ENCODE assay signal across 9 cellular contexts in genomic region chr15:52076889-52077781, GRCh38. TPM values are rescaled to one million over a fixed set of nuclear protein-coding genes. Genes with fewer than 3 reads are reported as not detected.
DNase-seq lines count a peak whose midpoint lies in the region; ATAC-seq and TF ChIP-seq lines count a peak whose summit lies in the region.
"Had no signal": no experiment of that assay in that cellular context is flagged by ENCODE, and none has a peak within 500 bp of the region (broad histone marks: within the 10 kb centered on the region; RNA-seq: fewer than 3 reads in every experiment).

No MANE protein-coding gene starts in this region.

- H4K8ac ChIP-seq in mesendoderm (ENCODE audit: low read depth, low read length): no peak overlapping the region

- H3K27me3 ChIP-seq in mesendoderm (ENCODE audit: insufficient read depth, low read length, poor library complexity) (no peaks in the 10 kb centered on the region), sigmoid colon (no peaks in the 10 kb centered on the region)

- H3K27ac Mint-ChIP-seq in activated T-helper 2 cell treated with anti-CD3 and anti-CD28 coated beads, Interferon-gamma antibody, Interleukin-2, Interleukin-4, amounts not matched to agents 10 μg/mL and 5 μg/mL and 100 μg/mL, durations not matched to agents 14 hours and 24 hours and 36 hours: peak overlapping the region; percentile 44

- H3K9me3 ChIP-seq in sigmoid colon: no peaks in the 10 kb centered on the region

- no peak overlapping the region for H3K56ac ChIP-seq in mesendoderm (ENCODE audit: low read length)

- intact Hi-C loops in activated T-helper 2 cell treated with anti-CD3 and anti-CD28 coated beads, Interferon-gamma antibody, Interleukin-2, Interleukin-4, amounts not matched to agents 10 μg/mL and 5 μg/mL and 100 μg/mL, durations not matched to agents 14 hours and 24 hours and 36 hours (cut with micrococcal nuclease): loop anchor here (5.0 kb wide), 1 partner anchor 55 kb away; no protein-coding TSS in a partner anchor
- intact Hi-C loops in sigmoid colon (cut with DNase I) (loop anchor here (5.0 to 10.0 kb wide), 2 partner anchors 148 to 190 kb away; no protein-coding TSS in a partner anchor), left ventricle myocardium superior (cut with micrococcal nuclease) (loop anchor here (5.0 kb wide), 1 partner anchor 95 kb away; no protein-coding TSS in a partner anchor), cardiac septum (cut with DNase I) (loop anchor here (5.0 kb wide), 1 partner anchor 95 kb away; no protein-coding TSS in a partner anchor)

- H3K36me3 ChIP-seq in mesendoderm (ENCODE audit: control insufficient read depth, insufficient read depth, low read length) (no peaks in the 10 kb centered on the region), sigmoid colon (no peaks in the 10 kb centered on the region)

- no CpG with 5 or more reads among the region's 11 CpGs for WGBS in mesendoderm (ENCODE audit: extremely low coverage, insufficient coverage, low lambda C conversion rate)
- WGBS in sigmoid colon, 2 donors: 55 to 83% methylated on average over 11 of the region's 11 CpGs

- H3K9me3 Mint-ChIP-seq in activated T-helper 2 cell treated with anti-CD3 and anti-CD28 coated beads, Interferon-gamma antibody, Interleukin-2, Interleukin-4, amounts not matched to agents 10 μg/mL and 5 μg/mL and 100 μg/mL, durations not matched to agents 14 hours and 24 hours and 36 hours: no peaks in the 10 kb centered on the region

- DNase-seq in GM04503 (ENCODE audit: low read depth) (peak; percentile 57), mesendoderm (peak; percentile 13), sigmoid colon (no peak), left ventricle myocardium superior (no peak), cardiac septum (ENCODE audit: low spot score) (no peak)
- no peak for DNase-seq in activated T-helper 2 cell treated with anti-CD3 and anti-CD28 coated beads, Interferon-gamma antibody, Interleukin-2, Interleukin-4, amounts not matched to agents 10 μg/mL and 5 μg/mL and 100 μg/mL, durations not matched to agents 14 hours and 24 hours and 36 hours (ENCODE audit: low spot score)
- DNase-seq: cortex of kidney had no signal

- H2BK120ac ChIP-seq in mesendoderm (ENCODE audit: low read depth, low read length): no peak overlapping the region

- TF ChIP-seq CTCF in sigmoid colon (IDR thresholded peaks at IDR 0.05): no peak

- H3K4me3 Mint-ChIP-seq in activated T-helper 2 cell treated with anti-CD3 and anti-CD28 coated beads, Interferon-gamma antibody, Interleukin-2, Interleukin-4, amounts not matched to agents 10 μg/mL and 5 μg/mL and 100 μg/mL, durations not matched to agents 14 hours and 24 hours and 36 hours (ENCODE audit: low read depth): no peak overlapping the region

- no peaks in the 10 kb centered on the region for H3K36me3 Mint-ChIP-seq in activated T-helper 2 cell treated with anti-CD3 and anti-CD28 coated beads, Interferon-gamma antibody, Interleukin-2, Interleukin-4, amounts not matched to agents 10 μg/mL and 5 μg/mL and 100 μg/mL, durations not matched to agents 14 hours and 24 hours and 36 hours (ENCODE audit: low read depth)

- no peaks in the 10 kb centered on the region for H3K79me1 ChIP-seq in mesendoderm (ENCODE audit: low read length)

- H3K4me3 ChIP-seq in mesendoderm (ENCODE audit: low read length) (no peak overlapping the region), sigmoid colon (no peak overlapping the region)

- H3K4me2 ChIP-seq in mesendoderm (ENCODE audit: low read length): no peak overlapping the region

- H2AK5ac ChIP-seq in mesendoderm (ENCODE audit: low read length): no peak overlapping the region

- peaks cover 25% of the 10 kb centered on the region for H3K4me1 Mint-ChIP-seq in activated T-helper 2 cell treated with anti-CD3 and anti-CD28 coated beads, Interferon-gamma antibody, Interleukin-2, Interleukin-4, amounts not matched to agents 10 μg/mL and 5 μg/mL and 100 μg/mL, durations not matched to agents 14 hours and 24 hours and 36 hours (ENCODE audit: low read depth)

- no peak overlapping the region for H3K4ac ChIP-seq in mesendoderm (ENCODE audit: low read depth, low read length)

- no peak for TF ChIP-seq POLR2A in sigmoid colon (IDR thresholded peaks at IDR 0.05)

- no peak overlapping the region for H2BK5ac ChIP-seq in mesendoderm (ENCODE audit: low read length)

- no peaks in the 10 kb centered on the region for H3K27me3 Mint-ChIP-seq in activated T-helper 2 cell treated with anti-CD3 and anti-CD28 coated beads, Interferon-gamma antibody, Interleukin-2, Interleukin-4, amounts not matched to agents 10 μg/mL and 5 μg/mL and 100 μg/mL, durations not matched to agents 14 hours and 24 hours and 36 hours (ENCODE audit: low read depth)

- H3K9ac ChIP-seq in mesendoderm (ENCODE audit: low read length): no peak overlapping the region

- no peak overlapping the region for H2BK15ac ChIP-seq in mesendoderm (replicated peaks; ENCODE audit: low read depth)

- H3K27ac ChIP-seq in mesendoderm (ENCODE audit: low read depth, low read length) (no peak overlapping the region), sigmoid colon (no peak overlapping the region)

- H3K23ac ChIP-seq in mesendoderm (ENCODE audit: low read length): no peak overlapping the region

- no peak for TF ChIP-seq EP300 in sigmoid colon (IDR thresholded peaks at IDR 0.05)

- no peak overlapping the region for H3K18ac ChIP-seq in mesendoderm (ENCODE audit: low read length)

- ATAC-seq in HG02885 (IDR thresholded peaks at IDR 0.05; ENCODE audit: poor library complexity, unreplicated experiment) (peak; percentile 78), HG03097 (IDR thresholded peaks at IDR 0.05; ENCODE audit: low FRiP score, unreplicated experiment) (no peak), left ventricle myocardium superior (no peak)

- H3K4me1 ChIP-seq in mesendoderm (ENCODE audit: control insufficient read depth, low read depth, low read length) (no peaks in the 10 kb centered on the region), sigmoid colon (peaks cover 0 to 6% (median 3%) of the 10 kb centered on the region in 4 donors)

- H4K5ac ChIP-seq in mesendoderm (ENCODE audit: low read length): no peak overlapping the region

- H3K79me2 ChIP-seq in mesendoderm (ENCODE audit: control insufficient read depth, insufficient read depth, low read length): no peaks in the 10 kb centered on the region

RNA-seq across cellular contexts. Expression of gene BCL2L10, which starts 35.4 kb away (rescaled TPM):
- total RNA-seq in activated T-helper 2 cell treated with anti-CD3 and anti-CD28 coated beads, Interferon-gamma antibody, Interleukin-2, Interleukin-4, amounts not matched to agents 10 μg/mL and 5 μg/mL and 100 μg/mL, durations not matched to agents 14 hours and 24 hours and 36 hours: 0.41 TPM in 1 of 2 replicates, not detected in the other
- 0.49 TPM for polyA plus RNA-seq in mesendoderm (2013, experiment 1 of 2)
- polyA plus RNA-seq in mesendoderm (2013, experiment 2 of 2): 0.46 TPM
- total RNA-seq in sigmoid colon (under 1 TPM in 1 of 4 donors, not detected in 3; 0.33 TPM), left ventricle myocardium superior (not detected), cardiac septum (not detected)
- 1 to 10 TPM in 2 of 3 donors, under 1 TPM in 1; 0.60 to 5.8 (median 1.5) TPM for polyA plus RNA-seq in sigmoid colon

RNA-seq across cellular contexts. Expression of gene MAPK6, which starts 58.1 kb away (rescaled TPM):
- 55.8 and 58.7 TPM in 2 replicates for total RNA-seq in activated T-helper 2 cell treated with anti-CD3 and anti-CD28 coated beads, Interferon-gamma antibody, Interleukin-2, Interleukin-4, amounts not matched to agents 10 μg/mL and 5 μg/mL and 100 μg/mL, durations not matched to agents 14 hours and 24 hours and 36 hours
- polyA plus RNA-seq in mesendoderm (2013, experiment 1 of 2): 70.7 TPM
- polyA plus RNA-seq in mesendoderm (2013, experiment 2 of 2): 71.6 TPM
- 10 to 100 TPM; 17.3 to 24.1 (median 20.1) TPM for total RNA-seq in sigmoid colon
- polyA plus RNA-seq in sigmoid colon: 10 to 100 TPM; 25.8 to 82.1 (median 35.4) TPM
- total RNA-seq in left ventricle myocardium superior: 17.9 TPM
- 20.1 TPM for total RNA-seq in cardiac septum

Comparison
In these comparisons a context has a peak if more than half of its experiments do, and no peak if none do; other contexts are left out.
1. DNase-seq: peak in GM04503 (single experiment) and mesendoderm (single experiment); none in activated T-helper 2 cell treated with anti-CD3 and anti-CD28 coated beads, Interferon-gamma antibody, Interleukin-2, Interleukin-4, amounts not matched to agents 10 μg/mL and 5 μg/mL and 100 μg/mL, durations not matched to agents 14 hours and 24 hours and 36 hours (single experiment), sigmoid colon (single experiment), left ventricle myocardium superior (single experiment) and cardiac septum (single experiment).